2 cellular contexts compared by ENCODE assay signal in the genomic region with DNA sequence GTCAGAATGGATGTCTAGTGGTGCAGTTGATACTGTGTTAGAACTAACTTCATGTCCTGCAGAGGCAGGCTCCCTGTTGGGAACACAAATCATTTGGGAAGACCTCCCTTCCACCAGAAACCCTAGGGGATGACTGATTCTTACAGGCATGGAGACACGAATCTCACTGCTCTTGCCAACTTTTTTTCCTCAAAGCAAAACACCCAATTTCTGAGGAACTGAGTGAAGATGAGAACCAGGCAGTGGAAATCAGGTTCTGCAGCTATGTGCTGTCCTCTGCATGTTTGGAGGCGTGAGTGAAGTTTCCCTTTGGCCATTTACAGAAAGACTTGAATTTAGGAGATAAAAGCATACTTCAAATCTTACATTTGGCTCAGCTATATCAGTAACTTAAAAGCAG.
TF ChIP-seq lines count a peak whose summit lies in the region.

No MANE protein-coding gene starts in this region.

TF ChIP-seq in IMR-90, 13 proteins besides CTCF, POLR2A, EP300 and RAD21:
- no peak for TF ChIP-seq FOS (IDR thresholded peaks at IDR 0.05; ENCODE audit: low read depth, low read length)
- TF ChIP-seq MAZ (IDR thresholded peaks at IDR 0.05; ENCODE audit: borderline replicate concordance, low read depth, low read length), result no peak
- no peak for TF ChIP-seq MAFK (IDR thresholded peaks at IDR 0.05; ENCODE audit: low read depth, low read length)
- TF ChIP-seq BHLHE40 (IDR thresholded peaks at IDR 0.05; ENCODE audit: low read depth, low read length), result no peak
- TF ChIP-seq NFE2L2 (IDR thresholded peaks at IDR 0.05; ENCODE audit: low read depth, low read length), result no peak
- TF ChIP-seq, protein P1, sequence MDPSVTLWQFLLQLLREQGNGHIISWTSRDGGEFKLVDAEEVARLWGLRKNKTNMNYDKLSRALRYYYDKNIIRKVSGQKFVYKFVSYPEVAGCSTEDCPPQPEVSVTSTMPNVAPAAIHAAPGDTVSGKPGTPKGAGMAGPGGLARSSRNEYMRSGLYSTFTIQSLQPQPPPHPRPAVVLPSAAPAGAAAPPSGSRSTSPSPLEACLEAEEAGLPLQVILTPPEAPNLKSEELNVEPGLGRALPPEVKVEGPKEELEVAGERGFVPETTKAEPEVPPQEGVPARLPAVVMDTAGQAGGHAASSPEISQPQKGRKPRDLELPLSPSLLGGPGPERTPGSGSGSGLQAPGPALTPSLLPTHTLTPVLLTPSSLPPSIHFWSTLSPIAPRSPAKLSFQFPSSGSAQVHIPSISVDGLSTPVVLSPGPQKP (IDR thresholded peaks at IDR 0.05; ENCODE audit: borderline replicate concordance, low read depth, low read length), result no peak
- TF ChIP-seq, protein P2, sequence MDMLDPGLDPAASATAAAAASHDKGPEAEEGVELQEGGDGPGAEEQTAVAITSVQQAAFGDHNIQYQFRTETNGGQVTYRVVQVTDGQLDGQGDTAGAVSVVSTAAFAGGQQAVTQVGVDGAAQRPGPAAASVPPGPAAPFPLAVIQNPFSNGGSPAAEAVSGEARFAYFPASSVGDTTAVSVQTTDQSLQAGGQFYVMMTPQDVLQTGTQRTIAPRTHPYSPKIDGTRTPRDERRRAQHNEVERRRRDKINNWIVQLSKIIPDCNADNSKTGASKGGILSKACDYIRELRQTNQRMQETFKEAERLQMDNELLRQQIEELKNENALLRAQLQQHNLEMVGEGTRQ (IDR thresholded peaks at IDR 0.05; ENCODE audit: low read depth, low read length), result no peak
- no peak for TF ChIP-seq CEBPB (IDR thresholded peaks at IDR 0.05; ENCODE audit: low read depth, low read length)
- TF ChIP-seq RCOR1 (IDR thresholded peaks at IDR 0.05; ENCODE audit: insufficient replicate concordance, low read length), result no peak
- no peak for TF ChIP-seq SMC3 (IDR thresholded peaks at IDR 0.05; ENCODE audit: low read depth, low read length)
- TF ChIP-seq CHD1 (IDR thresholded peaks at IDR 0.05; ENCODE audit: low read depth, low read length), result no peak
- TF ChIP-seq MXI1 (IDR thresholded peaks at IDR 0.05; ENCODE audit: borderline replicate concordance, low read depth, low read length), result no peak
- TF ChIP-seq RFX5 (IDR thresholded peaks at IDR 0.05; ENCODE audit: low read depth, low read length), result no peak

TF ChIP-seq in H1, 55 proteins besides CTCF, POLR2A, EP300 and RAD21:
- TF ChIP-seq SIRT6 (IDR thresholded peaks at IDR 0.05; ENCODE audit: low read length), result no peak
- TF ChIP-seq GTF2F1 (IDR thresholded peaks at IDR 0.05; ENCODE audit: borderline replicate concordance, low read depth, low read length), result no peak
- no peak for TF ChIP-seq ZNF274 (IDR thresholded peaks at IDR 0.05; ENCODE audit: borderline replicate concordance, extremely low read depth, low read length)
- TF ChIP-seq MAFK (IDR thresholded peaks at IDR 0.05; ENCODE audit: low read depth, low read length), result no peak
